ENCODE assay signal across 8 cellular contexts in the genomic region with DNA sequence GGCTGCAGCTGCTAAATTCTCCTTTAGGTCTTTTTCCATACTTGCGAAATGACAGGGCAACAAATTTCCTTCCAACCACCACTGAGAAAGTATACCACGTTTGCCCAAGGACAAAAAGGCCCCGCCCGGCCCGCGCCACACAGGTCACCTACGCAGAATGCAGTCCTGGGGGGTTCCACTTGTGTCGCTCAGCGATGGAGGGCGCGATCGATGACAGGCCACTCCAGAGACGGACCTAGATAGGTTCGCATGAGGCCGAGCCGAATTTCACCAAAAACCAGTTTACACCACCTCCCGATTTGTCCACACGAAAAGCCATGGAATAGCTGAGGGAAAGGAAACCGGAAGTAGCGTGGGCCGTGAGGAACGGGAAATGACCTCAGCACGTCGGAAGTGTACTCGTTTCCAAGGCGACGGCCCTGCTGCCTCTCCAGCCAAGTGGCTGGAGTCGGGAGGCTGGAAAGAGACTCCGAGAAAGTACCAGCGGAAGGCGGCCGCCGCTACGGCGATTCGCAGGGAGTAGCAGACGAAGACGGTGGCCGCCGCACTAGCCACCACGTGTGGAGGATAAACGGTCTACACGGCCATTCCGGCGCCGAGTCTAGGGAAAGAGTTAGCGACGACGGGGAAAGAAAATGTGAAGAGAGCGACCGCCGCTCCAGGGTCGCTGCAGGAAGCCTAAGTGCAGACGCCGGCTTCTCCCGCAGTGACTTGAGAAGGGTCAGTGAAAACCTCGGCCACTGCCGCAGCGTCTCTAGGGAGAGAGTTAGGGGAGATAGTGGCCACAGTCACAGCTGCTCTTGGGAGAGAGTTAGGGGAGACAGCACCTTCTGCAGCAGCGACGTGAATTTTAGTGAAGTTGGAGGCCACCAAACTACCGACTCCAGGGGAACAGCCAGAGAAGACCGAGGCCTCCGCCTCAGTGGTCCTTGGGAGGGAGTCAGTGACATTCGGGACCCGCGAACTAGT. TPM values are rescaled to one million over a fixed set of nuclear protein-coding genes. Genes with fewer than 3 reads are reported as not detected.
DNase-seq lines count a peak whose midpoint lies in the region; ATAC-seq and TF ChIP-seq lines count a peak whose summit lies in the region.

ANKRD42 (plus strand) TSS at position 398 of the 969 bp plus-strand sequence. CDS start 959 bp downstream, outside the sequence.

- TF ChIP-seq CTCF in GM12873 (IDR thresholded peaks at IDR 0.05; ENCODE audit: insufficient read depth, low read depth, low read length, missing control alignments) (peak; percentile 19), adrenal gland (IDR thresholded peaks at IDR 0.05) (peak in 2 of 6 experiments; percentile 9), upper lobe of right lung (IDR thresholded peaks at IDR 0.05) (no peak)

- ATAC-seq in HG02763 (IDR thresholded peaks at IDR 0.05; ENCODE audit: unreplicated experiment) (peak; percentile 92), left cardiac atrium (peak; percentile 97), upper lobe of right lung (peak; percentile 95)

- DNase-seq in NCI-H1417 treated with DMSO at 0.1 percent for 48 hours (lab: John Stamatoyannopoulos, UW) (peak; percentile 77), SW480 (ENCODE audit: low spot score) (peak; percentile 96), adrenal gland (peak; percentile 93 to 98 (median 96)), left cardiac atrium (peak; percentile 96), posterior vena cava (ENCODE audit: low spot score) (peak; percentile 97), upper lobe of right lung (peak; percentile 95)

- 0 to 1% (median 0%) methylated on average over 58 to 67 of the region's 67 CpGs for WGBS in adrenal gland, 4 donors

- intact Hi-C loops in adrenal gland (cut with DNase I) (no loop called here), left cardiac atrium (cut with DNase I) (loop anchor here in 1 of 2 donors (5.0 kb wide), 2 partner anchors 36 to 291 kb away; partner anchors contain the start of genes DDIAS, PCF11 and PRCP), posterior vena cava (cut with DNase I) (loop anchor here in 1 of 2 donors (10.0 kb wide), 1 partner anchor 289 kb away; the partner anchor contains the start of genes DDIAS and PRCP), upper lobe of right lung (cut with DNase I) (no loop called here)

- H3K4me1 ChIP-seq in adrenal gland (replicated peaks in 1 of 2) (peaks cover 22 to 40% of the 10 kb centered on the region in 2 donors), upper lobe of right lung (peaks cover 28% of the 10 kb centered on the region)

- H3K9me3 ChIP-seq in adrenal gland (replicated peaks in 1 of 3) (no peaks in the 10 kb centered on the region), upper lobe of right lung (no peaks in the 10 kb centered on the region)

- H3K36me3 ChIP-seq in adrenal gland (replicated peaks in 1 of 2) (peaks cover 0 to 34% of the 10 kb centered on the region in 2 donors), upper lobe of right lung (peaks cover 39% of the 10 kb centered on the region)

- H3K27me3 ChIP-seq in adrenal gland (no peaks in the 10 kb centered on the region), upper lobe of right lung (no peaks in the 10 kb centered on the region)

- H3K4me3 ChIP-seq in adrenal gland: peak within 1 kb of the TSS; percentile 54 to 96 (median 69)
- H3K4me3 ChIP-seq in upper lobe of right lung: peak within 1 kb of the TSS; percentile 84

- H3K27ac ChIP-seq in adrenal gland: peak within 1 kb of the TSS; percentile 72 to 97 (median 90)
- peak within 1 kb of the TSS; percentile 96 for H3K27ac ChIP-seq in upper lobe of right lung

- peak; percentile 57 to 94 for TF ChIP-seq POLR2A in adrenal gland (IDR thresholded peaks at IDR 0.05)

RNA-seq across cellular contexts. Expression of gene ANKRD42, which starts in this region (rescaled TPM):
- total RNA-seq in adrenal gland (10 to 100 TPM; 15.3 to 34.3 (median 25.9) TPM), left cardiac atrium (1 to 10 TPM; 5.0 to 7.0 TPM), posterior vena cava (10 to 100 TPM in 1 of 2 donors, 1 to 10 TPM in 1; 9.5 to 11.5 TPM), upper lobe of right lung (13.0 TPM)
- polyA plus RNA-seq in adrenal gland: 10 to 100 TPM in 2 of 3 donors, 1 to 10 TPM in 1; 9.0 to 23.6 (median 12.4) TPM

Comparison
In these comparisons a context has a peak if more than half of its experiments do, and no peak if none do; other contexts are left out.
1. Peak in every context shown above with its lines: DNase-seq, ATAC-seq, H3K4me3 ChIP-seq and H3K27ac ChIP-seq.